ENCODE assay signal across 17 cellular contexts in genomic region chr5:176396330-176396729, GRCh38. TPM values are rescaled to one million over a fixed set of nuclear protein-coding genes. Genes with fewer than 3 reads are reported as not detected.
DNase-seq lines count a peak whose midpoint lies in the region; FAIRE-seq and TF ChIP-seq lines count a peak whose summit lies in the region.
"Had no signal": no experiment of that assay in that cellular context is flagged by ENCODE, and none has a peak within 500 bp of the region (broad histone marks: within the 10 kb centered on the region; RNA-seq: fewer than 3 reads in every experiment).

No MANE protein-coding gene starts in this region.

- DNase-seq in ELF-1 (ENCODE audit: low read depth, low spot score), result peak; percentile 53
- DNase-seq in NCI-H1694 (lab: John Stamatoyannopoulos, UW), result peak; percentile 37
- DNase-seq in mesothelial cell of epicardium (ENCODE audit: low spot score in 2 of 2, unreplicated experiment in 2 of 2), result no peak
- no peak for DNase-seq in H54 (ENCODE audit: insufficient read length, low spot score)
- DNase-seq in SIG-M5 (lab: John Stamatoyannopoulos, UW), result no peak
- no peak for DNase-seq in T-helper 2 cell
- DNase-seq: activated effector memory CD4-positive, alpha-beta T cell treated with anti-CD3 and anti-CD28 coated beads, Interleukin-2, amount 50 U/mL, for 16 hours; DND-41; GOT3; mucosa of descending colon; stimulated activated CD4-positive, alpha-beta T cell treated with anti-CD3 and anti-CD28 coated beads, Interleukin-12 subunit alpha, Interleukin-12 subunit beta, amount 100 ng/mL, for 4 hours; stimulated activated naive CD8-positive, alpha-beta T cell treated with anti-CD3 and anti-CD28 coated beads, Interleukin-15, amount 100 ng/mL, for 72 hours; SW 1271 had no signal

- peak overlapping the region; percentile 39 for H3K27ac ChIP-seq in cingulate gyrus (ENCODE audit: low read depth, low read length)

- no peak for TF ChIP-seq POLR2A in H54 (IDR thresholded peaks at IDR 0.05; ENCODE audit: low read depth, low read length)

- H3K9me3 Mint-ChIP-seq in mesothelial cell of epicardium, result no peaks in the 10 kb centered on the region
- H3K9me3 Mint-ChIP-seq: CD14-positive monocyte; stimulated activated naive CD8-positive, alpha-beta T cell treated with anti-CD3 and anti-CD28 coated beads, Interleukin-15, amount 100 ng/mL, for 72 hours; WTC11 had no signal

- H3K27me3 Mint-ChIP-seq in mesothelial cell of epicardium (ENCODE audit: low read depth), result no peaks in the 10 kb centered on the region
- H3K27me3 Mint-ChIP-seq: stimulated activated naive CD8-positive, alpha-beta T cell treated with anti-CD3 and anti-CD28 coated beads, Interleukin-15, amount 100 ng/mL, for 72 hours had no signal

- no peak overlapping the region for H3K4me3 Mint-ChIP-seq in mesothelial cell of epicardium
- H3K4me3 Mint-ChIP-seq: CD14-positive monocyte; stimulated activated naive CD8-positive, alpha-beta T cell treated with anti-CD3 and anti-CD28 coated beads, Interleukin-15, amount 100 ng/mL, for 72 hours; WTC11 had no signal

- H3K4me1 Mint-ChIP-seq in mesothelial cell of epicardium, result peaks cover 12% of the 10 kb centered on the region
- H3K4me1 Mint-ChIP-seq: WTC11 had no signal

- TF ChIP-seq CTCF in mesothelial cell of epicardium (IDR thresholded peaks at IDR 0.05; ENCODE audit: unreplicated experiment), result no peak

- peak overlapping the region; percentile 91 for H3K27ac Mint-ChIP-seq in mesothelial cell of epicardium
- H3K27ac Mint-ChIP-seq: WTC11 had no signal

- no peak for FAIRE-seq in H54 (lab: Jason Lieb, UNC)
- FAIRE-seq: bronchial epithelial cell had no signal

- peaks cover 2% of the 10 kb centered on the region for H3K36me3 Mint-ChIP-seq in mesothelial cell of epicardium
- H3K36me3 Mint-ChIP-seq: WTC11 had no signal

RNA-seq across cellular contexts. Expression of gene HIGD2A, which starts 7.8 kb away (rescaled TPM):
- 81.4 to 82.5 TPM (median 81.9 TPM) in 3 replicates for total RNA-seq in mesothelial cell of epicardium

RNA-seq across cellular contexts. Expression of gene NOP16, which starts 7.9 kb away (rescaled TPM):
- total RNA-seq in mesothelial cell of epicardium, result 23.4 to 27.7 TPM (median 26.2 TPM) in 3 replicates

RNA-seq across cellular contexts. Expression of gene CLTB, which starts 20.0 kb away (rescaled TPM):
- 43.3 to 46.8 TPM (median 44.1 TPM) in 3 replicates for total RNA-seq in mesothelial cell of epicardium

RNA-seq across cellular contexts. Expression of gene ARL10, which starts 31.0 kb away (rescaled TPM):
- 39.4 to 46.0 TPM (median 42.8 TPM) in 3 replicates for total RNA-seq in mesothelial cell of epicardium

RNA-seq across cellular contexts. Expression of gene KIAA1191, which starts 34.8 kb away (rescaled TPM):
- 91.3 to 94.5 TPM (median 91.8 TPM) in 3 replicates for total RNA-seq in mesothelial cell of epicardium

Comparison
In these comparisons a context has a peak if more than half of its experiments do, and no peak if none do; other contexts are left out.
1. DNase-seq: peak in ELF-1 (single experiment) and NCI-H1694 (single experiment); none in mesothelial cell of epicardium (0 of 2), H54 (single experiment), SIG-M5 (single experiment) and T-helper 2 cell (0 of 5).